ENCODE assay signal across 14 cellular contexts in the genomic region with DNA sequence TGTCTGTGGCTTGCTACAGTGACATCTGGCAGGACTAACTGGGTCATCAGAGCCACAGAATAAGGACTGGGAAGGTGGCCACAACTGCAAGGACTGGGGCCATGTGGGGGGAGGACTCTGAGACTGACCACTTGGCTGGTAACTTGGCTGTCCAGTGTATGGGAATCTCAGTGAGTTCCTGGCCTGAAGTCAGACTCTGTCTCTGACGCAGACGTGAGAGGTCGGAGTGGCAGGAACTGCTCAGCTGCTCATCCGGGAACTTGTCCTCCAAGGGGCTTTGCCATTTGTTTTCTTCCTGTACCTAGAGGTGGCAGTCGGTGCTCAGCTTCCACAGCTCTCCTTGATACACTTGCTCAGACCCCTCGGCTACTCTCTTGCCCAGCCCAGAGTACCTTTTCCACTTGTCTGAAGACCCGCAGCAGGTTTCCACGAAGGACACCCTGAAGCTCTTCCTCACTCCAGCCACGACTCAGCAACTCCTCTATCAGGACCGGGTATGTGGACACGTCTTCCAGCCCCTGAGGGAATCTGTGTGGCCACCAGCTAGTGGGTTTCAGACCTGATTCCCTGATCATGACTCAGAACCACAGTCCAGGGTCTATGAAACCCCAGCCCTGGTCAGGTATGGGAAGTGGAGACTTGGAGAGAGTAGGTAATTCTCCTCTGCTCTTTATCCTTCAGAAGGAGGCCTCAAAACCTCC. TPM values are rescaled to one million over a fixed set of nuclear protein-coding genes. Genes with fewer than 3 reads are reported as not detected.
DNase-seq lines count a peak whose midpoint lies in the region; ATAC-seq and TF ChIP-seq lines count a peak whose summit lies in the region.
"Had no signal": no experiment of that assay in that cellular context is flagged by ENCODE, and none has a peak within 500 bp of the region (broad histone marks: within the 10 kb centered on the region; RNA-seq: fewer than 3 reads in every experiment).

No MANE protein-coding gene starts in this region.

- TF ChIP-seq CTCF in upper lobe of right lung (IDR thresholded peaks at IDR 0.05) = no peak

- peak overlapping the region; percentile 10 for H3K27ac Mint-ChIP-seq in activated naive CD8-positive, alpha-beta T cell treated with anti-CD3 and anti-CD28 coated beads, Interleukin-2, amount 10 ng/mL, durations not matched to agents 7 days and 5 days
- H3K27ac Mint-ChIP-seq in activated naive CD8-positive, alpha-beta T cell treated with anti-CD3 and anti-CD28 coated beads for 36 hours = no peak overlapping the region

- ATAC-seq in activated naive CD8-positive, alpha-beta T cell treated with anti-CD3 and anti-CD28 coated beads, Interleukin-2, amount 10 ng/mL, durations not matched to agents 7 days and 5 days (ENCODE audit: low read depth) = no peak
- ATAC-seq in upper lobe of right lung = peak; percentile 23
- no peak for ATAC-seq in HG03139 (IDR thresholded peaks at IDR 0.05; ENCODE audit: unreplicated experiment)
- ATAC-seq: Panc1 had no signal

- no peaks in the 10 kb centered on the region for H3K36me3 Mint-ChIP-seq in activated naive CD8-positive, alpha-beta T cell treated with anti-CD3 and anti-CD28 coated beads, Interleukin-2, amount 10 ng/mL, durations not matched to agents 7 days and 5 days
- H3K36me3 Mint-ChIP-seq in activated naive CD8-positive, alpha-beta T cell treated with anti-CD3 and anti-CD28 coated beads for 36 hours = no peaks in the 10 kb centered on the region

- DNase-seq in activated naive CD8-positive, alpha-beta T cell treated with anti-CD3 and anti-CD28 coated beads, Interleukin-2, amount 10 ng/mL, durations not matched to agents 7 days and 5 days = no peak
- DNase-seq in activated naive CD8-positive, alpha-beta T cell treated with anti-CD3 and anti-CD28 coated beads for 36 hours = no peak
- DNase-seq in cerebellum (ENCODE audit: low spot score) = peak; percentile 23
- DNase-seq in medulla oblongata (ENCODE audit: extremely low spot score) = peak; percentile 69
- DNase-seq in upper lobe of right lung = no peak
- no peak for DNase-seq in NCI-H446 (lab: John Stamatoyannopoulos, UW)
- DNase-seq in activated CD4-positive, alpha-beta T cell treated with anti-CD3 and anti-CD28 coated beads for 1 hour = no peak
- DNase-seq: activated gamma-delta T cell; GF-D8; stimulated activated naive CD4-positive, alpha-beta T cell had no signal

- H3K4me1 ChIP-seq in upper lobe of right lung = peaks cover 16% of the 10 kb centered on the region

- peaks cover 24% of the 10 kb centered on the region for H3K4me1 Mint-ChIP-seq in activated naive CD8-positive, alpha-beta T cell treated with anti-CD3 and anti-CD28 coated beads, Interleukin-2, amount 10 ng/mL, durations not matched to agents 7 days and 5 days
- peaks cover 22% of the 10 kb centered on the region for H3K4me1 Mint-ChIP-seq in activated naive CD8-positive, alpha-beta T cell treated with anti-CD3 and anti-CD28 coated beads for 36 hours

- no peaks in the 10 kb centered on the region for H3K36me3 ChIP-seq in upper lobe of right lung

- no peaks in the 10 kb centered on the region for H3K27me3 Mint-ChIP-seq in activated naive CD8-positive, alpha-beta T cell treated with anti-CD3 and anti-CD28 coated beads, Interleukin-2, amount 10 ng/mL, durations not matched to agents 7 days and 5 days
- H3K27me3 Mint-ChIP-seq in activated naive CD8-positive, alpha-beta T cell treated with anti-CD3 and anti-CD28 coated beads for 36 hours = no peaks in the 10 kb centered on the region

- H3K9me3 Mint-ChIP-seq in activated naive CD8-positive, alpha-beta T cell treated with anti-CD3 and anti-CD28 coated beads, Interleukin-2, amount 10 ng/mL, durations not matched to agents 7 days and 5 days = no peaks in the 10 kb centered on the region
- H3K9me3 Mint-ChIP-seq in activated naive CD8-positive, alpha-beta T cell treated with anti-CD3 and anti-CD28 coated beads for 36 hours = no peaks in the 10 kb centered on the region

- intact Hi-C loops in upper lobe of right lung (cut with DNase I) = no loop called here

- H3K4me3 Mint-ChIP-seq in activated naive CD8-positive, alpha-beta T cell treated with anti-CD3 and anti-CD28 coated beads, Interleukin-2, amount 10 ng/mL, durations not matched to agents 7 days and 5 days = no peak overlapping the region
- no peak overlapping the region for H3K4me3 Mint-ChIP-seq in activated naive CD8-positive, alpha-beta T cell treated with anti-CD3 and anti-CD28 coated beads for 36 hours

- no peaks in the 10 kb centered on the region for H3K27me3 ChIP-seq in upper lobe of right lung
- H3K27me3 ChIP-seq: hepatocyte had no signal

- no peak overlapping the region for H3K4me3 ChIP-seq in upper lobe of right lung
- H3K4me3 ChIP-seq: hepatocyte had no signal

- H3K27ac ChIP-seq in upper lobe of right lung = no peak overlapping the region
- H3K27ac ChIP-seq: hepatocyte had no signal

- H3K9me3 ChIP-seq in upper lobe of right lung = no peaks in the 10 kb centered on the region

- POLR2A ChIA-PET in activated naive CD8-positive, alpha-beta T cell treated with anti-CD3 and anti-CD28 coated beads, Interleukin-2, amount 10 ng/mL, durations not matched to agents 7 days and 5 days (lab: Charles Lee) = interaction anchor here (1.2 kb wide), 1 partner anchor 36 kb away, joined by 4 read pairs; the partner anchor contains the start of genes DDX28 and DUS2

RNA-seq across cellular contexts. Expression of gene DPEP3, which starts 7.3 kb away (rescaled TPM):
- total RNA-seq in activated naive CD8-positive, alpha-beta T cell treated with anti-CD3 and anti-CD28 coated beads, Interleukin-2, amount 10 ng/mL, durations not matched to agents 7 days and 5 days = under 1 TPM; 0.54 to 0.64 TPM
- total RNA-seq in activated naive CD8-positive, alpha-beta T cell treated with anti-CD3 and anti-CD28 coated beads for 36 hours = under 1 TPM; 0.29 to 0.42 TPM
- total RNA-seq in cerebellum = not detected
- total RNA-seq in upper lobe of right lung = not detected
- total RNA-seq: hepatocyte had no signal

RNA-seq across cellular contexts. Expression of gene DPEP2, which starts 11.7 kb away (rescaled TPM):
- total RNA-seq in activated naive CD8-positive, alpha-beta T cell treated with anti-CD3 and anti-CD28 coated beads, Interleukin-2, amount 10 ng/mL, durations not matched to agents 7 days and 5 days = 10 to 100 TPM; 27.5 to 28.6 TPM
- 1 to 10 TPM; 1.8 to 2.7 TPM for total RNA-seq in activated naive CD8-positive, alpha-beta T cell treated with anti-CD3 and anti-CD28 coated beads for 36 hours
- total RNA-seq in cerebellum (0.73 TPM), upper lobe of right lung (16.4 TPM)
- total RNA-seq: hepatocyte had no signal

RNA-seq across cellular contexts. Expression of gene SLC12A4, which starts 19.2 kb away (rescaled TPM):
- 10 to 100 TPM; 43.9 to 48.7 TPM for total RNA-seq in activated naive CD8-positive, alpha-beta T cell treated with anti-CD3 and anti-CD28 coated beads, Interleukin-2, amount 10 ng/mL, durations not matched to agents 7 days and 5 days
- 10 to 100 TPM; 27.4 to 29.5 TPM for total RNA-seq in activated naive CD8-positive, alpha-beta T cell treated with anti-CD3 and anti-CD28 coated beads for 36 hours
- total RNA-seq in cerebellum (44.6 TPM), upper lobe of right lung (102 TPM)

RNA-seq across cellular contexts. Expression of gene DPEP2NB, which starts 28.1 kb away (rescaled TPM):
- not detected for total RNA-seq in activated naive CD8-positive, alpha-beta T cell treated with anti-CD3 and anti-CD28 coated beads, Interleukin-2, amount 10 ng/mL, durations not matched to agents 7 days and 5 days
- not detected for total RNA-seq in activated naive CD8-positive, alpha-beta T cell treated with anti-CD3 and anti-CD28 coated beads for 36 hours
- total RNA-seq in cerebellum (not detected), upper lobe of right lung (not detected)
- total RNA-seq: hepatocyte, mononuclear cell had no signal

RNA-seq across cellular contexts. Expression of gene DDX28, which starts 35.4 kb away (rescaled TPM):
- 10 to 100 TPM; 15.2 to 17.0 TPM for total RNA-seq in activated naive CD8-positive, alpha-beta T cell treated with anti-CD3 and anti-CD28 coated beads, Interleukin-2, amount 10 ng/mL, durations not matched to agents 7 days and 5 days
- total RNA-seq in activated naive CD8-positive, alpha-beta T cell treated with anti-CD3 and anti-CD28 coated beads for 36 hours = 10 to 100 TPM; 32.0 to 32.3 TPM
- 6.8 TPM for total RNA-seq in cerebellum
- total RNA-seq in upper lobe of right lung = 9.9 TPM

Comparison
In these comparisons a context has a peak if more than half of its experiments do, and no peak if none do; other contexts are left out.
1. DNase-seq: peak in cerebellum (single experiment) and medulla oblongata (single experiment); none in activated naive CD8-positive, alpha-beta T cell treated with anti-CD3 and anti-CD28 coated beads, Interleukin-2, amount 10 ng/mL, durations not matched to agents 7 days and 5 days (single experiment), activated naive CD8-positive, alpha-beta T cell treated with anti-CD3 and anti-CD28 coated beads for 36 hours (single experiment), upper lobe of right lung (single experiment), NCI-H446 (0 of 2) and activated CD4-positive, alpha-beta T cell treated with anti-CD3 and anti-CD28 coated beads for 1 hour (single experiment).